Comparison of ENCODE assay signal across 8 cellular contexts in genomic region chr6:106974999-106975698, GRCh38. TPM values are rescaled to one million over a fixed set of nuclear protein-coding genes. Genes with fewer than 3 reads are reported as not detected.
A peak's percentile ranks its signal among the peaks of the same experiment; 100 is the strongest.
DNase-seq lines count a peak whose midpoint lies in the region; ATAC-seq, FAIRE-seq and TF ChIP-seq lines count a peak whose summit lies in the region.

No MANE protein-coding gene starts in this region.

- TF ChIP-seq CTCF in A673 (conservative IDR thresholded peaks at IDR 0.05; ENCODE audit: low read depth, low read length): no peak; the same call in 1 of the 2 replicates
- no peak for TF ChIP-seq CTCF in brain microvascular endothelial cell (IDR thresholded peaks at IDR 0.05; ENCODE audit: low read depth, low read length, missing control alignments)
- TF ChIP-seq CTCF in stomach (IDR thresholded peaks at IDR 0.05): peak in 2 of 7 experiments; percentile 13 to 27

- TF ChIP-seq POLR2A in GM12891 (IDR thresholded peaks at IDR 0.05; ENCODE audit: low read depth, low read length): no peak
- no peak for TF ChIP-seq POLR2A in stomach (IDR thresholded peaks at IDR 0.05)

- ATAC-seq in HG03066 (IDR thresholded peaks at IDR 0.05; ENCODE audit: low read depth, unreplicated experiment): peak; percentile 67
- ATAC-seq in left lobe of liver: peak; percentile 91

- CTCF ChIA-PET in A673 (lab: Charles Lee): no interaction called here

- intact Hi-C loops in A673 (cut with micrococcal nuclease; ENCODE audit: unreplicated experiment): loop anchor here (5.0 kb wide), 2 partner anchors 408 to 528 kb away; no protein-coding TSS in a partner anchor
- intact Hi-C loops in stomach (cut with DNase I; ENCODE audit: low total_unique reads): no loop called here

- H3K4me3 ChIP-seq in A673 (ENCODE audit: low read depth, low read length, poor library complexity, severe bottlenecking): peak overlapping the region; percentile 59
- H3K4me3 ChIP-seq in brain microvascular endothelial cell (ENCODE audit: low read depth, low read length): peak overlapping the region; percentile 48
- H3K4me3 ChIP-seq in stomach: peak overlapping the region; percentile 58 to 79 (median 72)

- H3K4me1 ChIP-seq in A673 (ENCODE audit: insufficient read depth, low read length, poor library complexity, severe bottlenecking) (peaks cover 9% of the 10 kb centered on the region), stomach (peaks cover 4 to 47% (median 34%) of the 10 kb centered on the region in 4 donors)

- WGBS in stomach, 5 donors: 0 to 1% (median 0%) methylated on average over 1 to 85 of the region's 85 CpGs

- H3K27me3 ChIP-seq in A673 (replicated peaks; ENCODE audit: insufficient read depth, low read depth, low read length, poor library complexity): peaks cover 57% of the 10 kb centered on the region
- H3K27me3 ChIP-seq in brain microvascular endothelial cell (replicated peaks): peaks cover 53% of the 10 kb centered on the region
- peaks cover 0 to 78% (median 24%) of the 10 kb centered on the region in 3 donors for H3K27me3 ChIP-seq in stomach

- POLR2A ChIA-PET in A673 (lab: Charles Lee; ENCODE audit: low non-redundant PET): no interaction called here

- H3K9me3 ChIP-seq in A673 (ENCODE audit: low read depth, low read length, poor library complexity, severe bottlenecking) (no peaks in the 10 kb centered on the region), stomach (no peaks in the 10 kb centered on the region)

- FAIRE-seq in GM12891 (lab: Jason Lieb, UNC): no peak

- no peaks in the 10 kb centered on the region for H3K36me3 ChIP-seq in A673 (ENCODE audit: insufficient read depth, low read length, poor library complexity, severe bottlenecking)
- H3K36me3 ChIP-seq in brain microvascular endothelial cell (replicated peaks): no peaks in the 10 kb centered on the region
- H3K36me3 ChIP-seq in stomach: no peaks in the 10 kb centered on the region

- in situ Hi-C loops in brain microvascular endothelial cell (cut with HindIII; ENCODE audit: low pct_ligation_motif_present, low sequenced_read_pairs): no loop called here

- no TSS peak for BruUV-seq in A673 (replicated peaks; lab: Mats Ljungman, UMichigan)

- no peak for TF ChIP-seq EP300 in stomach (IDR thresholded peaks at IDR 0.05)

- H3K27ac ChIP-seq in A673 (ENCODE audit: low read depth, low read length, poor library complexity, severe bottlenecking): no peak overlapping the region
- no peak overlapping the region for H3K27ac ChIP-seq in brain microvascular endothelial cell
- H3K27ac ChIP-seq in stomach: peak overlapping the region; percentile 92 to 96 (median 94)

- DNase-seq in A673 (ENCODE audit: low spot score): peak; percentile 21
- peak; percentile 35 for DNase-seq in GM12891 (ENCODE audit: insufficient read length, low spot score)
- DNase-seq in NCI-H774 (lab: John Stamatoyannopoulos, UW): peak; percentile 79
- no peak for DNase-seq in brain microvascular endothelial cell
- peak; percentile 75 for DNase-seq in left lobe of liver (ENCODE audit: low spot score)
- DNase-seq in stomach: peak; percentile 75
- no peak for DNase-seq in SW 1271 (lab: John Stamatoyannopoulos, UW)

TF ChIP-seq in GM12891, 5 proteins besides CTCF, POLR2A, EP300 and RAD21:
- 0 out of 2 replicates have a peak, but pooled peaks have one; percentile 22 for TF ChIP-seq SPI1 (IDR thresholded peaks at IDR 0.05; ENCODE audit: low read depth, low read length)
- no peak for TF ChIP-seq POLR2AphosphoS5 (IDR thresholded peaks at IDR 0.05; ENCODE audit: low read depth, low read length)
- TF ChIP-seq PAX5 (IDR thresholded peaks at IDR 0.05; ENCODE audit: insufficient read depth, low read length, severe bottlenecking): no peak
- no peak for TF ChIP-seq POU2F2 (IDR thresholded peaks at IDR 0.05; ENCODE audit: low read depth, low read length)
- no peak for TF ChIP-seq TAF1 (IDR thresholded peaks at IDR 0.05; ENCODE audit: low read depth, low read length)

RNA-seq across cellular contexts. Expression of gene CD24, which starts 0.6 kb away (rescaled TPM):
- 10.2 and 12.2 TPM in 2 replicates for total RNA-seq in A673 (2021)
- 14.5 TPM for polyA plus RNA-seq in GM12891 (2012; ENCODE audit: low read depth, missing spikeins)
- total RNA-seq in left lobe of liver: 12.0 TPM
- 100 to 1,000 TPM; 132 to 854 (median 472) TPM for total RNA-seq in stomach
- 100 to 1,000 TPM; 267 to 539 (median 453) TPM for polyA plus RNA-seq in stomach

RNA-seq across cellular contexts. Expression of gene MTRES1, which starts 52.9 kb away (rescaled TPM):
- total RNA-seq in A673 (2021) (22.6 and 22.8 TPM in 2 replicates), left lobe of liver (9.4 TPM), stomach (10 to 100 TPM in 4 of 5 donors, 1 to 10 TPM in 1; 6.4 to 85.2 (median 22.0) TPM)
- polyA plus RNA-seq in GM12891 (2012; ENCODE audit: low read depth, missing spikeins): 15.8 TPM
- polyA plus RNA-seq in stomach: 10 to 100 TPM; 18.2 to 33.7 (median 29.4) TPM

Comparison
In these comparisons a context has a peak if more than half of its experiments do, and no peak if none do; other contexts are left out.
1. DNase-seq: peak in A673 (single experiment), GM12891 (single experiment), NCI-H774 (single experiment), left lobe of liver (single experiment) and stomach (single experiment); none in brain microvascular endothelial cell (single experiment) and SW 1271 (0 of 2).
2. H3K27ac ChIP-seq: peak in stomach (5 of 5); none in A673 (single experiment) and brain microvascular endothelial cell (single experiment).
3. RNA of gene CD24, which starts 0.6 kb away (total RNA-seq): 132 to 854 TPM in stomach; 10.2 to 12.2 TPM in A673 and 12.0 TPM in left lobe of liver (single experiment); every median in the first group is over 10 times any median in the second.
4. Peak in every context shown above with its lines, with median percentiles within 50 percentile points of each other: H3K4me3 ChIP-seq.